In the genomic region with DNA sequence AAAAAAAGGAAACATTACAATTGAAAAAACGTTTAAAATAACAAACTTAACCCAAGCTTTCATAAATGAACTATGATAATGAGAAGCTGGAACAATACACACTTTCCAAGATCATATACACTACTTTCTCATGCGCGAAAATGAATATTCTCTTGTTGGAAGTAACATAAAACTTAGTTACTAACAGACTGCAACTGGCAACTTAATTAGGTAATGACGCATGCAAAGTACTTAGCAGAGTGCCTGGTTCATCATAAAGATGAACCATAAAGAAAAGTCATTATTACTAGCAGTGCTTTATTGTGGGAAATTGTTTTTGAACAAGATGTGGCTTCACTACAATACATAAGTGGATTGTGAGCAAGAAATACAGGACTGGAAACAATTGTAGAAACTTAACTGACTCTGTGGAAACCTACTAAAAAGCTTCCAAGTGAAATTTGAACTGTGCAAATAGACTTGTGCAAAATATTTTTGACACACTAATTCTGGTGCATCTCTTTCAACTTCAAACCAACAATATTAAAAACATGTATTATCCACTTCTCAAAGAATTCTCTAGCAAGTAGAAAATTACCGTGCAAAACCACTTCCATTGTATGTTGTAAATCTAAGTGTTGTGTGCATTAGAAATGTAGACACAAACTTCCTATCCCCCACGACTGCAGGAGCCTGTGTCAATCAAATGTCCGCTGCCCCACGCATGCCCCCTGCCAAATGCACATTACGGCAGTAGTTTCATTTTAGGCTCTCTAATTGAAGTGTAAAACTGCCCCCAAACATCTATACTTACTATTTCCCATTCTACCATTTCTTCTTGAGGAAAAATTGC, we compare ENCODE assay signal across 11 cellular contexts. TPM values are rescaled to one million over a fixed set of nuclear protein-coding genes. Genes with fewer than 3 reads are reported as not detected.
DNase-seq lines count a peak whose midpoint lies in the region; ATAC-seq, FAIRE-seq and TF ChIP-seq lines count a peak whose summit lies in the region.
"Had no signal": no experiment of that assay in that cellular context is flagged by ENCODE, and none has a peak within 500 bp of the region (broad histone marks: within the 10 kb centered on the region; RNA-seq: fewer than 3 reads in every experiment).

No MANE protein-coding gene starts in this region.

- H3K4me3 ChIP-seq in astrocyte of the spinal cord (ENCODE audit: low read depth, low read length) = peak overlapping the region; percentile 96
- peak overlapping the region; percentile 73 to 97 (median 93); a peak in 5 of 6 replicates for H3K4me3 ChIP-seq in HepG2 (replicated peaks in 1 of 3; ENCODE audit: insufficient read depth in 1 of 3, low read depth in 2 of 3, low read length in 3 of 3)

- H3K4me2 ChIP-seq in HepG2 (ENCODE audit: low read depth, low read length) = peak overlapping the region; percentile 86
- H3K4me2 ChIP-seq: KMS-11 had no signal

- peaks cover 69% of the 10 kb centered on the region for H3K79me2 ChIP-seq in HepG2 (ENCODE audit: insufficient read depth, low read length)

- peaks cover 3% of the 10 kb centered on the region for H4K20me1 ChIP-seq in HepG2 (ENCODE audit: insufficient read depth, low read length)

- peaks cover 13% of the 10 kb centered on the region; the same call in 1 of the 2 replicates for H3K36me3 Mint-ChIP-seq in HFFc6 (ENCODE audit: low read depth)
- no peaks in the 10 kb centered on the region for H3K36me3 Mint-ChIP-seq in stimulated activated effector memory CD8-positive, alpha-beta T cell treated with anti-CD3 and anti-CD28 coated beads, Interleukin-12 subunit alpha, Interleukin-12 subunit beta, amount 100 ng/mL, for 72 hours

- no peaks in the 10 kb centered on the region for H3K36me3 ChIP-seq in HepG2 (replicated peaks in 1 of 2; ENCODE audit: control insufficient read depth in 1 of 2, insufficient read depth in 2 of 2, low read length in 2 of 2)

- no peaks in the 10 kb centered on the region; a peak in 1 of 5 replicates for H3K27me3 ChIP-seq in HepG2 (ENCODE audit: control insufficient read depth in 1 of 2, insufficient read depth in 2 of 2, low read length in 2 of 2)

- ATAC-seq in HepG2 = no peak
- ATAC-seq in stimulated activated effector memory CD8-positive, alpha-beta T cell treated with anti-CD3 and anti-CD28 coated beads, Interleukin-12 subunit alpha, Interleukin-12 subunit beta, amount 100 ng/mL, for 72 hours = no peak

- TF ChIP-seq EP300 in HepG2 (IDR thresholded peaks at IDR 0.05; ENCODE audit: low read depth in 2 of 2, low read length in 2 of 2) (no peak), HepG2 (CRISPR knock-in tag; IDR thresholded peaks at IDR 0.05; ENCODE audit: borderline replicate concordance) (no peak)

- TF ChIP-seq RAD21 in HepG2 (CRISPR knock-in tag; IDR thresholded peaks at IDR 0.05) = no peak

- peak overlapping the region; percentile 94 for H3K4me3 Mint-ChIP-seq in HFFc6
- peak overlapping the region; percentile 12 for H3K4me3 Mint-ChIP-seq in stimulated activated effector memory CD8-positive, alpha-beta T cell treated with anti-CD3 and anti-CD28 coated beads, Interleukin-12 subunit alpha, Interleukin-12 subunit beta, amount 100 ng/mL, for 72 hours

- no peaks in the 10 kb centered on the region for H3K9me3 ChIP-seq in HepG2 (ENCODE audit: low read length)

- FAIRE-seq in HepG2 (lab: Jason Lieb, UNC) = no peak

- 28% methylated on average over 9 of the region's 9 CpGs for WGBS in HepG2 (ENCODE audit: low lambda C conversion rate)

- H3K27me3 Mint-ChIP-seq in HFFc6 (ENCODE audit: insufficient read depth) = no peaks in the 10 kb centered on the region; the same call in 1 of the 2 replicates

- TF ChIP-seq POLR2A in HepG2 (IDR thresholded peaks at IDR 0.05; ENCODE audit: insufficient read depth in 1 of 2, low read depth in 2 of 2, low read length in 2 of 2) = no peak

- H3K4me1 ChIP-seq in HepG2 (ENCODE audit: insufficient read depth, low read length) = peaks cover 53% of the 10 kb centered on the region

- BruUV-seq in HepG2 (replicated peaks; lab: Mats Ljungman, UMichigan) = no TSS peak

- CTCF ChIA-PET in HepG2 (lab: Yijun Ruan, JAX; ENCODE audit: low intra/inter-chr PET ratio, low total read pairs) = no interaction called here

- in situ Hi-C loops in astrocyte of the spinal cord (cut with HindIII; ENCODE audit: low sequenced_read_pairs) (no loop called here), HepG2 (cut with HindIII; ENCODE audit: extremely low pct_ligation_motif_present, low pct_unique_long_range_greater_than_20kb) (loop anchor here (5.0 kb wide), 1 partner anchor 173 kb away; no protein-coding TSS in a partner anchor)

- no peak overlapping the region for H2AFZ ChIP-seq in HepG2 (ENCODE audit: low read length)

- peaks cover 76% of the 10 kb centered on the region for H3K4me1 Mint-ChIP-seq in HFFc6 (ENCODE audit: low read depth)
- H3K4me1 Mint-ChIP-seq in stimulated activated effector memory CD8-positive, alpha-beta T cell treated with anti-CD3 and anti-CD28 coated beads, Interleukin-12 subunit alpha, Interleukin-12 subunit beta, amount 100 ng/mL, for 72 hours = peaks cover 12% of the 10 kb centered on the region

- H3K9me3 Mint-ChIP-seq in HFFc6 = no peaks in the 10 kb centered on the region
- peaks cover 3% of the 10 kb centered on the region for H3K9me3 Mint-ChIP-seq in stimulated activated effector memory CD8-positive, alpha-beta T cell treated with anti-CD3 and anti-CD28 coated beads, Interleukin-12 subunit alpha, Interleukin-12 subunit beta, amount 100 ng/mL, for 72 hours

- H3K27ac ChIP-seq in HepG2 (ENCODE audit: extremely low read length, insufficient read depth, low read length) = no peak overlapping the region
- H3K27ac ChIP-seq: KMS-11 had no signal

- POLR2A ChIA-PET in HepG2 (lab: Yijun Ruan, JAX) = interaction anchor here (1.2 to 3.1 kb wide), 7 partner anchors 12 to 176 kb away, joined by 3 to 43 read pairs (median 3); no protein-coding TSS in a partner anchor

- intact Hi-C loops in HepG2 (cut with micrococcal nuclease; ENCODE audit: unreplicated experiment) = loop anchor here (5.0 kb wide), 1 partner anchor 108 kb away; no protein-coding TSS in a partner anchor

- DNase-seq in HFFc6 (no peak), astrocyte of the spinal cord (ENCODE audit: low read depth, low spot score) (peak; percentile 52), HepG2 (ENCODE audit: low spot score) (no peak), GM19240 (ENCODE audit: insufficient read length, low spot score) (no peak)
- no peak for DNase-seq in stimulated activated effector memory CD8-positive, alpha-beta T cell treated with anti-CD3 and anti-CD28 coated beads, Interleukin-12 subunit alpha, Interleukin-12 subunit beta, amount 100 ng/mL, for 72 hours (ENCODE audit: low spot score in 2 of 2)
- DNase-seq in stimulated activated CD8-positive, alpha-beta memory T cell treated with anti-CD3 and anti-CD28 coated beads, Interleukin-4, amount 100 ng/mL, for 48 hours = no peak
- no peak for DNase-seq in NK-92 treated with Interleukin-12 subunit alpha and Interleukin-12 subunit beta, amount 100 ng/mL, for 24 hours (lab: John Stamatoyannopoulos, UW)
- DNase-seq in activated T-cell treated with anti-CD3 and anti-CD28 coated beads, Interleukin-2, amount 50 U/mL, for 1 hour = no peak
- DNase-seq: GOT3; stimulated activated CD4-positive, alpha-beta T cell treated with anti-CD3 and anti-CD28 coated beads, Interleukin-15, amount 100 ng/mL, for 24 hours had no signal

- peak overlapping the region; percentile 69 for H3K27ac Mint-ChIP-seq in HFFc6
- no peak overlapping the region for H3K27ac Mint-ChIP-seq in stimulated activated effector memory CD8-positive, alpha-beta T cell treated with anti-CD3 and anti-CD28 coated beads, Interleukin-12 subunit alpha, Interleukin-12 subunit beta, amount 100 ng/mL, for 72 hours

- no peak for TF ChIP-seq CTCF in HFFc6 (IDR thresholded peaks at IDR 0.05)
- TF ChIP-seq CTCF in astrocyte of the spinal cord (IDR thresholded peaks at IDR 0.05; ENCODE audit: low read depth, low read length) = no peak
- TF ChIP-seq CTCF in HepG2 (CRISPR knock-in tag; IDR thresholded peaks at IDR 0.05) = no peak

- H3K9ac ChIP-seq in HepG2 (ENCODE audit: insufficient read depth, low read depth, low read length) = 0 out of 2 replicates have a peak overlapping the region, but pooled peaks have one; percentile 88
- H3K9ac ChIP-seq: KMS-11 had no signal

TF ChIP-seq in HepG2, 621 proteins besides CTCF, POLR2A, EP300 and RAD21 (continues in another document):
- no peak for TF ChIP-seq RFXANK (CRISPR knock-in tag; IDR thresholded peaks at IDR 0.05)

RNA-seq across cellular contexts. Expression of gene ARHGAP29, which starts 2.0 kb away (rescaled TPM):
- total RNA-seq in HFFc6 (2021; fragmentation: NEBNext Ultra II Directional; extraction: Animal tissue kit (Norgen Biotek cat#: 25700)) = 10 to 100 TPM; 36.9 to 60.3 (median 52.9) TPM
- 12.8 and 18.8 TPM in 2 replicates for total RNA-seq in HepG2 (2016; rRNA removed; fragmentation: Illumina TruSeq; extraction: Trizol)
- 3.5 and 3.8 TPM in 2 replicates for total RNA-seq in HepG2 (2016; cell fraction: cytosol; rRNA removed; fragmentation: Illumina TruSeq; extraction: Trizol; ENCODE audit: low read depth)
- total RNA-seq in HepG2 (2016; cell fraction: insoluble cytoplasmic fraction; rRNA removed; fragmentation: Illumina TruSeq; extraction: Trizol) = 12.2 and 19.4 TPM in 2 replicates
- total RNA-seq in HepG2 (2016; cell fraction: membrane; rRNA removed; fragmentation: Illumina TruSeq; extraction: Trizol) = 7.7 and 7.9 TPM in 2 replicates
- total RNA-seq in HepG2 (2016; cell fraction: nucleus; rRNA removed; fragmentation: Illumina TruSeq; extraction: Trizol) = 21.5 and 22.3 TPM in 2 replicates
- polyA plus RNA-seq in HepG2 (2011; rRNA removed) = 12.2 and 18.3 TPM in 2 replicates
- 5.3 and 7.0 TPM in 2 replicates for polyA plus RNA-seq in HepG2 (2011; cell fraction: cytosol; rRNA removed)
- 16.2 and 17.3 TPM in 2 replicates for polyA plus RNA-seq in HepG2 (2011; cell fraction: nucleus; rRNA removed)
- polyA plus RNA-seq in HepG2 (2012) = 9.4 and 11.6 TPM in 2 replicates
- 0.37 TPM in 2 replicates for polyA plus RNA-seq in HepG2 (2016; cell fraction: cytosol; fragmentation: Illumina TruSeq; extraction: Trizol; ENCODE audit: low read depth)
- 13.5 and 14.2 TPM in 2 replicates for polyA plus RNA-seq in HepG2 (2016; cell fraction: insoluble cytoplasmic fraction; fragmentation: Illumina TruSeq; extraction: Trizol; ENCODE audit: low read depth)
- 1.9 and 2.0 TPM in 2 replicates for polyA plus RNA-seq in HepG2 (2016; cell fraction: membrane; fragmentation: Illumina TruSeq; extraction: Trizol; ENCODE audit: low read depth)
- polyA plus RNA-seq in HepG2 (2016; cell fraction: nucleus; fragmentation: Illumina TruSeq; extraction: Trizol; ENCODE audit: insufficient read depth, low read depth) = 22.0 and 23.1 TPM in 2 replicates
- polyA minus RNA-seq in HepG2 (2011; rRNA and poly(A)+ RNA removed; ENCODE audit: low replicate concordance) = 3.3 and 11.6 TPM in 2 replicates
- polyA minus RNA-seq in HepG2 (2011; cell fraction: cytosol; rRNA and poly(A)+ RNA removed) = 13.0 and 14.2 TPM in 2 replicates
- 72.7 and 82.5 TPM in 2 replicates for polyA minus RNA-seq in HepG2 (2011; cell fraction: nucleus; rRNA and poly(A)+ RNA removed)
